Comparison of ENCODE assay signal across 8 cellular contexts in the genomic region with DNA sequence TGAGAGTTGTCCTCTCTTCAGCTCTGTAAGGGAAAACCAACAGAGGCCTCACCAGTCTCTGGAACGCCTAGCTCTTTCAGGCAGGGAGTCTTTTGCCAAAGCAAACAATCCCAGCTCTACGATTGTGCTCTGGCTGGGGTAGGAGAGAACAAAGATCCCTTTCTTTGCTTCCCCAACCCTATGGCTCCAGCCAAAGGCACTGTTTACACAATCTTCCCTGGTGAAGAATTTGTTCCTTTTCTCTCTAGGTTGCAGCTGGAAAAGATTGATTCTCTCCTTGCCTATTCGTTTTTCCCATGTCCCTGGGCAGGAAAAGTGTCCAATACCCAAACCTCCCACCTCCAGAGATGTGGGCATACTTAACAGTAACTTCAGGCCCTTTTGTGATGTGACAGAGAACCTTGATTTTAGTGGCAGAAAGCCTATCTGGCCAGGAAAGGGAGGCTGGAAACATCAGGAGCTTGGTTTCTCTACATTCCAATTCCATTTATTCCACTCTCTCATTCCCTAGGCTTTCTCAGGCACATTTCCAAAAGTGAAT. TPM values are rescaled to one million over a fixed set of nuclear protein-coding genes. Genes with fewer than 3 reads are reported as not detected.
DNase-seq lines count a peak whose midpoint lies in the region; ATAC-seq and TF ChIP-seq lines count a peak whose summit lies in the region.

No MANE protein-coding gene starts in this region.

- no peaks in the 10 kb centered on the region for H4K20me1 ChIP-seq in BLaER1

- no peak overlapping the region for H3K4me3 ChIP-seq in BLaER1
- peak overlapping the region in 43 of 59 donors; percentile 0 to 52 (median 17) for H3K4me3 ChIP-seq in dorsolateral prefrontal cortex

- peak in 23 of 56 donors; percentile 9 to 47 (median 21) for TF ChIP-seq CTCF in dorsolateral prefrontal cortex (IDR thresholded peaks at IDR 0.05 in 54 of 56, conservative IDR thresholded peaks at IDR 0.05 in 2 of 56; ENCODE audit: low read depth in 1 of 56, partially characterized antibody in 56 of 56)

- H3K27me3 ChIP-seq in BLaER1: no peaks in the 10 kb centered on the region
- H3K27me3 ChIP-seq in dorsolateral prefrontal cortex: no peaks in the 10 kb centered on the region

- peak overlapping the region; percentile 45 for H3K4me2 ChIP-seq in BLaER1

- 0 out of 2 replicates have a peak overlapping the region, but pooled peaks have one; percentile 3 for H3K27ac ChIP-seq in BLaER1
- H3K27ac ChIP-seq in dorsolateral prefrontal cortex: peak overlapping the region; percentile 87 to 100 (median 98)

- no peak for ATAC-seq in HG02840 (IDR thresholded peaks at IDR 0.05; ENCODE audit: low FRiP score, unreplicated experiment)
- no peak for ATAC-seq in GM18505 (IDR thresholded peaks at IDR 0.05; ENCODE audit: unreplicated experiment)

- no peak overlapping the region for H3K9ac ChIP-seq in BLaER1

- H3K36me3 ChIP-seq in BLaER1: peaks cover 32% of the 10 kb centered on the region

- no peak for TF ChIP-seq POLR2A in GM18505 (IDR thresholded peaks at IDR 0.05; ENCODE audit: borderline replicate concordance, extremely low read depth, insufficient read depth, insufficient read length)

- peak; percentile 27 for DNase-seq in NCI-H2107 (lab: John Stamatoyannopoulos, UW)
- peak in 9 of 10 donors; percentile 14 to 80 (median 67) for DNase-seq in dorsolateral prefrontal cortex
- peak; percentile 97 for DNase-seq in medulla oblongata (ENCODE audit: extremely low spot score)
- DNase-seq in ureter (ENCODE audit: low spot score): peak; percentile 62
- no peak for DNase-seq in activated CD4-positive, alpha-beta T cell treated with anti-CD3 and anti-CD28 coated beads for 1 hour

- intact Hi-C loops in dorsolateral prefrontal cortex (cut with DNase I): loop anchor here (1.0 to 5.0 kb wide), 4 partner anchors 17 to 117 kb away; a partner anchor contains a TSS

- no peaks in the 10 kb centered on the region for H3K9me3 ChIP-seq in BLaER1

- peaks cover 18% of the 10 kb centered on the region for H3K4me1 ChIP-seq in BLaER1

RNA-seq across cellular contexts. Expression of a gene that starts 16.8 kb away (rescaled TPM):
- 100 to 1,000 TPM; 147 to 261 (median 203) TPM for total RNA-seq in dorsolateral prefrontal cortex
- 341 TPM for total RNA-seq in ureter

RNA-seq across cellular contexts. Expression of a gene that starts 32.9 kb away (rescaled TPM):
- total RNA-seq in dorsolateral prefrontal cortex (10 to 100 TPM; 24.9 to 81.0 (median 39.7) TPM), ureter (58.3 TPM)
